Comparison of ENCODE assay signal across 27 cellular contexts in the genomic region with DNA sequence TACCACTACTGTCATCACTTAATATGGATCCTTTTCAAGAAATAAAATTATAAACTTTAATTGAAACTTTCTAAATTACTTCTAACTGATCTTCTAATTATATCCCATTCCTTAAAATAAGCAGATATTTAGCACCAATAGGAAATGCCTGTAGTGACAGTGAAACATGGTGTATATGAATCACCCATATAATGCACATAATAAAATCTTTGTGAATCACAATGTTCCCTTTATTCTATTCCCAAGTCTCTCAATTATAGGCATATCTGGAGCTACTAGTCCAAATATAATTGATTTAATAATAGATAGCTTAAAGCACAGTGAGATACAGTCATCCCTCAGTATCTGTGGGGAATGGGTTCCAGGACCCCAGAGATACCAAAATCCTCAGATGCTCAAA.
"Had no signal": no experiment of that assay in that cellular context is flagged by ENCODE, and none has a peak within 500 bp of the region (broad histone marks: within the 10 kb centered on the region; RNA-seq: fewer than 3 reads in every experiment).

No MANE protein-coding gene starts in this region.

- H3K36me3 ChIP-seq: neural progenitor cell, ovary, right lobe of liver, sigmoid colon, stomach, thoracic aorta, thyroid gland, tibial nerve, upper lobe of left lung, vagina had no signal

- H3K4me3 Mint-ChIP-seq: nephron; neural progenitor cell; stimulated activated effector memory CD8-positive, alpha-beta T cell treated with anti-CD3 and anti-CD28 coated beads, Interleukin-12 subunit alpha, Interleukin-12 subunit beta, amount 100 ng/mL, for 72 hours; stimulated activated naive B cell treated with anti-CD40 and anti-IgM and Interleukin-4, amounts not matched to agents 10 μg/mL and 1 μg/mL and 100 μg/mL, for 72 hours; stimulated activated naive CD8-positive, alpha-beta T cell treated with anti-CD3 and anti-CD28 coated beads, Interleukin-15, Interleukin-2, amounts not matched to agents 100 ng/mL and 50 ng/mL, for 24 hours had no signal

- H3K27ac ChIP-seq: neural progenitor cell, ovary, parathyroid adenoma, psoas muscle, right lobe of liver, sigmoid colon, stomach, thoracic aorta, thyroid gland, tibial nerve, upper lobe of left lung, vagina had no signal

- H3K9ac ChIP-seq: neural progenitor cell, parathyroid adenoma had no signal

- H3K9me3 ChIP-seq: ovary, psoas muscle, right lobe of liver, sigmoid colon, stomach, thoracic aorta, thyroid gland, tibial nerve, upper lobe of left lung, vagina had no signal

- H3K79me2 ChIP-seq: parathyroid adenoma had no signal

- H3K36me3 Mint-ChIP-seq: neural progenitor cell; stimulated activated effector memory CD8-positive, alpha-beta T cell treated with anti-CD3 and anti-CD28 coated beads, Interleukin-12 subunit alpha, Interleukin-12 subunit beta, amount 100 ng/mL, for 72 hours; stimulated activated naive B cell treated with anti-CD40 and anti-IgM and Interleukin-4, amounts not matched to agents 10 μg/mL and 1 μg/mL and 100 μg/mL, for 72 hours had no signal

- H3K27ac Mint-ChIP-seq: nephron; neural progenitor cell; progenitor cell of endocrine pancreas; stimulated activated effector memory CD8-positive, alpha-beta T cell treated with anti-CD3 and anti-CD28 coated beads, Interleukin-12 subunit alpha, Interleukin-12 subunit beta, amount 100 ng/mL, for 72 hours; stimulated activated naive B cell treated with anti-CD40 and anti-IgM and Interleukin-4, amounts not matched to agents 10 μg/mL and 1 μg/mL and 100 μg/mL, for 72 hours; stimulated activated naive CD8-positive, alpha-beta T cell treated with anti-CD3 and anti-CD28 coated beads, Interleukin-15, Interleukin-2, amounts not matched to agents 100 ng/mL and 50 ng/mL, for 24 hours had no signal

- H3K4me3 ChIP-seq: neural progenitor cell, ovary, psoas muscle, right lobe of liver, sigmoid colon, stomach, thoracic aorta, thyroid gland, tibial nerve, upper lobe of left lung, vagina had no signal

- H2AFZ ChIP-seq: neural progenitor cell, parathyroid adenoma had no signal

- H3K4me1 Mint-ChIP-seq: stimulated activated effector memory CD8-positive, alpha-beta T cell treated with anti-CD3 and anti-CD28 coated beads, Interleukin-12 subunit alpha, Interleukin-12 subunit beta, amount 100 ng/mL, for 72 hours; stimulated activated naive B cell treated with anti-CD40 and anti-IgM and Interleukin-4, amounts not matched to agents 10 μg/mL and 1 μg/mL and 100 μg/mL, for 72 hours had no signal

- H3K4me1 ChIP-seq: parathyroid adenoma, psoas muscle, right lobe of liver, stomach, thyroid gland, upper lobe of left lung, vagina had no signal

- H3K27me3 ChIP-seq: neural progenitor cell, ovary, right lobe of liver, sigmoid colon, stomach, thyroid gland, tibial nerve, upper lobe of left lung, vagina had no signal

- H3K27me3 Mint-ChIP-seq: progenitor cell of endocrine pancreas; stimulated activated naive B cell treated with anti-CD40 and anti-IgM and Interleukin-4, amounts not matched to agents 10 μg/mL and 1 μg/mL and 100 μg/mL, for 72 hours; stimulated activated naive CD8-positive, alpha-beta T cell treated with anti-CD3 and anti-CD28 coated beads, Interleukin-15, Interleukin-2, amounts not matched to agents 100 ng/mL and 50 ng/mL, for 24 hours had no signal

- H3K4me2 ChIP-seq: neural progenitor cell had no signal

- DNase-seq: occipital lobe; ovary; posterior cingulate gyrus; psoas muscle; right cardiac atrium; right lobe of liver; sigmoid colon; small intestine; stimulated activated CD4-positive, alpha-beta T cell treated with anti-CD3 and anti-CD28 coated beads, Interleukin-15, amount 100 ng/mL, for 24 hours; stimulated activated CD4-positive, alpha-beta T cell treated with anti-CD3 and anti-CD28 coated beads, Interleukin-2, amount 100 ng/mL, for 24 hours; stimulated activated CD4-positive, alpha-beta T cell treated with anti-CD3 and anti-CD28 coated beads, Interleukin-2, amount 100 ng/mL, for 48 hours; stimulated activated CD4-positive, alpha-beta T cell treated with anti-CD3 and anti-CD28 coated beads, Interleukin-4, amount 100 ng/mL, for 24 hours; stimulated activated naive B cell treated with anti-CD40 and anti-IgM and Interleukin-4, amounts not matched to agents 10 μg/mL and 1 μg/mL and 100 μg/mL, for 72 hours; stimulated activated naive CD4-positive, alpha-beta T cell treated with Interleukin-2 at 50 U/mL for 16 hours; stomach; thyroid gland; trophoblast cell; upper lobe of left lung had no signal

- ATAC-seq: psoas muscle; right cardiac atrium; right lobe of liver; stimulated activated effector memory CD8-positive, alpha-beta T cell treated with anti-CD3 and anti-CD28 coated beads, Interleukin-12 subunit alpha, Interleukin-12 subunit beta, amount 100 ng/mL, for 72 hours; stimulated activated naive B cell treated with anti-CD40 and anti-IgM and Interleukin-4, amounts not matched to agents 10 μg/mL and 1 μg/mL and 100 μg/mL, for 72 hours had no signal
